Comparison of ENCODE assay signal across 9 cellular contexts in genomic region chr17:63475491-63476412, GRCh38. TPM values are rescaled to one million over a fixed set of nuclear protein-coding genes. Genes with fewer than 3 reads are reported as not detected.
DNase-seq lines count a peak whose midpoint lies in the region; ATAC-seq and TF ChIP-seq lines count a peak whose summit lies in the region.
"Had no signal": no experiment of that assay in that cellular context is flagged by ENCODE, and none has a peak within 500 bp of the region (broad histone marks: within the 10 kb centered on the region; RNA-seq: fewer than 3 reads in every experiment).

No MANE protein-coding gene starts in this region.

- no peaks in the 10 kb centered on the region for H3K9me3 Mint-ChIP-seq in activated naive CD4-positive, alpha-beta T cell treated with anti-CD3 and anti-CD28 coated beads, Interleukin-2, amount 50 U/mL, for 24 hours
- H3K9me3 Mint-ChIP-seq in stimulated activated naive B cell treated with anti-CD40 and anti-IgM and Interleukin-4, amounts not matched to agents 10 μg/mL and 1 μg/mL and 100 μg/mL, for 72 hours: no peaks in the 10 kb centered on the region

- peaks cover 2% of the 10 kb centered on the region for H3K9me3 ChIP-seq in iPS-18c (ENCODE audit: control insufficient read depth, insufficient read depth, low read length)

- no peak for TF ChIP-seq CTCF in omental fat pad (IDR thresholded peaks at IDR 0.05)

- DNase-seq in activated naive CD4-positive, alpha-beta T cell treated with anti-CD3 and anti-CD28 coated beads, Interleukin-2, amount 50 U/mL, for 16 hours: no peak
- DNase-seq in UCSD-AML1 (lab: John Stamatoyannopoulos, UW; ENCODE audit: unreplicated experiment) (peak; percentile 46), omental fat pad (ENCODE audit: low spot score) (no peak)
- no peak for DNase-seq in stimulated activated naive B cell treated with anti-CD40 and anti-IgM and Interleukin-4, amounts not matched to agents 10 μg/mL and 1 μg/mL and 100 μg/mL, for 72 hours
- DNase-seq: activated CD4-positive, alpha-beta T cell treated with anti-CD3 and anti-CD28 coated beads, Interleukin-2, amount 50 U/mL, for 1 hour had no signal

- H3K27ac Mint-ChIP-seq in activated naive CD4-positive, alpha-beta T cell treated with anti-CD3 and anti-CD28 coated beads, Interleukin-2, amount 50 U/mL, for 24 hours: no peak overlapping the region
- H3K27ac Mint-ChIP-seq in stimulated activated naive B cell treated with anti-CD40 and anti-IgM and Interleukin-4, amounts not matched to agents 10 μg/mL and 1 μg/mL and 100 μg/mL, for 72 hours: no peak overlapping the region

- H3K4me3 Mint-ChIP-seq in activated naive CD4-positive, alpha-beta T cell treated with anti-CD3 and anti-CD28 coated beads, Interleukin-2, amount 50 U/mL, for 24 hours: peak overlapping the region; percentile 66
- H3K4me3 Mint-ChIP-seq in stimulated activated naive B cell treated with anti-CD40 and anti-IgM and Interleukin-4, amounts not matched to agents 10 μg/mL and 1 μg/mL and 100 μg/mL, for 72 hours: peak overlapping the region; percentile 47 to 68

- peak overlapping the region; percentile 53 for H3K4me3 ChIP-seq in iPS-18c (ENCODE audit: insufficient read depth, low read depth, low read length)

- H3K36me3 Mint-ChIP-seq in activated naive CD4-positive, alpha-beta T cell treated with anti-CD3 and anti-CD28 coated beads, Interleukin-2, amount 50 U/mL, for 24 hours: no peaks in the 10 kb centered on the region
- H3K36me3 Mint-ChIP-seq in stimulated activated naive B cell treated with anti-CD40 and anti-IgM and Interleukin-4, amounts not matched to agents 10 μg/mL and 1 μg/mL and 100 μg/mL, for 72 hours: no peaks in the 10 kb centered on the region

- ATAC-seq in stimulated activated naive B cell treated with anti-CD40 and anti-IgM and Interleukin-4, amounts not matched to agents 10 μg/mL and 1 μg/mL and 100 μg/mL, for 72 hours (replicated peaks): no peak
- ATAC-seq in GM18907 (IDR thresholded peaks at IDR 0.05; ENCODE audit: unreplicated experiment) (no peak), omental fat pad (ENCODE audit: low FRiP score) (no peak), HG03139 (IDR thresholded peaks at IDR 0.05; ENCODE audit: unreplicated experiment) (no peak)

- H3K4me1 Mint-ChIP-seq in activated naive CD4-positive, alpha-beta T cell treated with anti-CD3 and anti-CD28 coated beads, Interleukin-2, amount 50 U/mL, for 24 hours: peaks cover 7% of the 10 kb centered on the region
- peaks cover 30 to 39% of the 10 kb centered on the region in 2 donors for H3K4me1 Mint-ChIP-seq in stimulated activated naive B cell treated with anti-CD40 and anti-IgM and Interleukin-4, amounts not matched to agents 10 μg/mL and 1 μg/mL and 100 μg/mL, for 72 hours

- peaks cover 18% of the 10 kb centered on the region for H3K27me3 Mint-ChIP-seq in activated naive CD4-positive, alpha-beta T cell treated with anti-CD3 and anti-CD28 coated beads, Interleukin-2, amount 50 U/mL, for 24 hours
- peaks cover 41 to 54% of the 10 kb centered on the region in 2 donors for H3K27me3 Mint-ChIP-seq in stimulated activated naive B cell treated with anti-CD40 and anti-IgM and Interleukin-4, amounts not matched to agents 10 μg/mL and 1 μg/mL and 100 μg/mL, for 72 hours

RNA-seq across cellular contexts. Expression of gene ACE, which starts 1.1 kb away (rescaled TPM):
- 10 to 100 TPM in 2 of 4 donors, 1 to 10 TPM in 2; 4.2 to 20.2 (median 12.0) TPM for total RNA-seq in omental fat pad

RNA-seq across cellular contexts. Expression of gene CYB561, which starts 29.6 kb away (rescaled TPM):
- 10 to 100 TPM; 19.9 to 22.3 (median 20.5) TPM for total RNA-seq in omental fat pad

RNA-seq across cellular contexts. Expression of gene KCNH6, which starts 47.4 kb away (rescaled TPM):
- not detected for total RNA-seq in omental fat pad
